Comparison of ENCODE assay signal across 1 cellular context in genomic region chr1:166903232-166903631, GRCh38.
TF ChIP-seq lines count a peak whose summit lies in the region.

No MANE protein-coding gene starts in this region.

TF ChIP-seq in GM12878, 131 proteins besides CTCF, POLR2A, EP300 and RAD21:
- TF ChIP-seq FOXM1 (IDR thresholded peaks at IDR 0.05; ENCODE audit: low read depth, low read length) (no peak), IKZF1 (conservative IDR thresholded peaks at IDR 0.05) (no peak), FOS (IDR thresholded peaks at IDR 0.05; ENCODE audit: borderline replicate concordance, extremely low read depth, insufficient read length) (no peak), MEF2B (IDR thresholded peaks at IDR 0.05; ENCODE audit: partially characterized antibody, poor library complexity, severe bottlenecking) (no peak), SMARCA5 (IDR thresholded peaks at IDR 0.05) (no peak), CBX5 (IDR thresholded peaks at IDR 0.05; ENCODE audit: low read depth) (no peak), PAX8 (IDR thresholded peaks at IDR 0.05) (no peak)
